8 cellular contexts compared by ENCODE assay signal in genomic region chr15:75646944-75647364, GRCh38. TPM values are rescaled to one million over a fixed set of nuclear protein-coding genes. Genes with fewer than 3 reads are reported as not detected.
A peak's percentile ranks its signal among the peaks of the same experiment; 100 is the strongest.
DNase-seq lines count a peak whose midpoint lies in the region; ATAC-seq and TF ChIP-seq lines count a peak whose summit lies in the region.

No MANE protein-coding gene starts in this region.

- in situ Hi-C loops in GM23248 (cut with MboI): no loop called here

- peak overlapping the region; percentile 76 for H3K4me3 Mint-ChIP-seq in activated CD8-positive, alpha-beta memory T cell treated with anti-CD3 and anti-CD28 coated beads, Interleukin-2, amount 10 ng/mL, durations not matched to agents 7 days and 5 days

- TF ChIP-seq POLR2A in heart left ventricle (IDR thresholded peaks at IDR 0.05): no peak

- H3K9me3 ChIP-seq in GM23248 (ENCODE audit: low read depth) (no peaks in the 10 kb centered on the region), heart left ventricle (no peaks in the 10 kb centered on the region)

- H3K36me3 Mint-ChIP-seq in activated CD8-positive, alpha-beta memory T cell treated with anti-CD3 and anti-CD28 coated beads, Interleukin-2, amount 10 ng/mL, durations not matched to agents 7 days and 5 days: no peaks in the 10 kb centered on the region

- peaks cover 28% of the 10 kb centered on the region for H3K4me1 Mint-ChIP-seq in activated CD8-positive, alpha-beta memory T cell treated with anti-CD3 and anti-CD28 coated beads, Interleukin-2, amount 10 ng/mL, durations not matched to agents 7 days and 5 days

- no peak for DNase-seq in GM23248
- no peak for DNase-seq in activated CD8-positive, alpha-beta memory T cell treated with anti-CD3 and anti-CD28 coated beads, Interleukin-2, amount 10 ng/mL, durations not matched to agents 7 days and 5 days
- peak in 3 of 5 donors; percentile 58 to 80 (median 66) for DNase-seq in heart left ventricle
- no peak for DNase-seq in retinal pigment epithelial cell (ENCODE audit: low read depth)
- no peak for DNase-seq in cerebellar nuclear complex (lab: John Stamatoyannopoulos, UW)
- DNase-seq in COLO829 (ENCODE audit: low spot score): no peak

- peak overlapping the region; percentile 85 for H3K4me3 ChIP-seq in GM23248
- H3K4me3 ChIP-seq in heart left ventricle: peak overlapping the region; percentile 63 to 97 (median 86)
- peak overlapping the region; percentile 89 for H3K4me3 ChIP-seq in retinal pigment epithelial cell (ENCODE audit: low read length)

- no peaks in the 10 kb centered on the region for H4K20me1 ChIP-seq in GM23248 (ENCODE audit: insufficient read depth)

- H3K4me1 ChIP-seq in GM23248 (ENCODE audit: insufficient read depth) (peaks cover 35% of the 10 kb centered on the region), heart left ventricle (peaks cover 8 to 52% (median 45%) of the 10 kb centered on the region in 12 donors)

- no peaks in the 10 kb centered on the region for H3K27me3 ChIP-seq in GM23248 (replicated peaks; ENCODE audit: insufficient read depth)
- H3K27me3 ChIP-seq in heart left ventricle: no peaks in the 10 kb centered on the region

- H3K4me2 ChIP-seq in GM23248 (ENCODE audit: unreplicated experiment): peak overlapping the region; percentile 89

- H3K9me2 ChIP-seq in GM23248 (ENCODE audit: insufficient read depth): no peaks in the 10 kb centered on the region

- 1 to 2% methylated on average over 15 to 26 of the region's 26 CpGs for WGBS in GM23248 (ENCODE audit: low coverage in 1 of 2, low lambda C conversion rate in 2 of 2, missing lambda C conversion rate in 2 of 2), 2 experiments
- 0 to 1% (median 1%) methylated on average over 22 to 26 of the region's 26 CpGs for WGBS in heart left ventricle, 4 donors

- CTCF ChIA-PET in activated CD8-positive, alpha-beta memory T cell treated with anti-CD3 and anti-CD28 coated beads, Interleukin-2, amount 10 ng/mL, durations not matched to agents 7 days and 5 days (lab: Charles Lee): interaction anchor here (0.9 to 2.6 kb wide), 13 partner anchors 9 to 279 kb away, joined by 3 to 14 read pairs (median 6); partner anchors contain the start of gene MAN2C1

- no peaks in the 10 kb centered on the region for H3K9me3 Mint-ChIP-seq in activated CD8-positive, alpha-beta memory T cell treated with anti-CD3 and anti-CD28 coated beads, Interleukin-2, amount 10 ng/mL, durations not matched to agents 7 days and 5 days (ENCODE audit: low read depth)

- peak overlapping the region; percentile 63 for H3K27ac ChIP-seq in 22Rv1
- peak overlapping the region; percentile 93 for H3K27ac ChIP-seq in GM23248
- peak overlapping the region; percentile 83 to 99 (median 96) for H3K27ac ChIP-seq in heart left ventricle

- peaks cover 16% of the 10 kb centered on the region; the same call in 1 of the 2 replicates for H3F3A ChIP-seq in GM23248 (ENCODE audit: insufficient read depth)

- no peaks in the 10 kb centered on the region for H3K36me3 ChIP-seq in GM23248 (ENCODE audit: low read depth)
- H3K36me3 ChIP-seq in heart left ventricle: peaks cover 0 to 16% (median 0%) of the 10 kb centered on the region in 9 donors

- peak overlapping the region; percentile 63 for H2AFZ ChIP-seq in GM23248

- peaks cover 19% of the 10 kb centered on the region for H3K27me3 Mint-ChIP-seq in activated CD8-positive, alpha-beta memory T cell treated with anti-CD3 and anti-CD28 coated beads, Interleukin-2, amount 10 ng/mL, durations not matched to agents 7 days and 5 days

- H3K27ac Mint-ChIP-seq in activated CD8-positive, alpha-beta memory T cell treated with anti-CD3 and anti-CD28 coated beads, Interleukin-2, amount 10 ng/mL, durations not matched to agents 7 days and 5 days: no peak overlapping the region

- no peak for ATAC-seq in activated CD8-positive, alpha-beta memory T cell treated with anti-CD3 and anti-CD28 coated beads, Interleukin-2, amount 10 ng/mL, durations not matched to agents 7 days and 5 days
- peak; percentile 11 to 35 (median 25) for ATAC-seq in heart left ventricle
- ATAC-seq in GM19463 (IDR thresholded peaks at IDR 0.05; ENCODE audit: unreplicated experiment): no peak

- TF ChIP-seq CTCF in 22Rv1 (IDR thresholded peaks at IDR 0.05) (no peak), heart left ventricle (IDR thresholded peaks at IDR 0.05) (no peak), retinal pigment epithelial cell (conservative IDR thresholded peaks at IDR 0.05; ENCODE audit: low read depth, low read length) (no peak)

- intact Hi-C loops in heart left ventricle (cut with DNase I): loop anchor here in 5 of 10 donors (2.0 to 10.0 kb wide), 5 partner anchors 20 to 282 kb away; partner anchors contain the start of genes SIN3A (in 2 of the 5) and MAN2C1 (in 1 of the 5)

- peaks cover 61% of the 10 kb centered on the region for H3K79me2 ChIP-seq in GM23248 (ENCODE audit: insufficient read depth)

- peak overlapping the region; percentile 96 for H3K9ac ChIP-seq in GM23248

RNA-seq across cellular contexts. Expression of gene SNX33, which starts 0.8 kb away (rescaled TPM):
- 22.9 and 28.7 TPM in 2 replicates for total RNA-seq in GM23248 (2014; rRNA removed; shearing (Covaris generic))
- polyA plus RNA-seq in GM23248 (2016; fragmentation: Nextera tagmentation; extraction: Ambion mirVana) (13.0 and 13.1 TPM in 2 replicates), heart left ventricle (1 to 10 TPM; 7.7 to 9.2 TPM)
- 1 to 10 TPM; 1.4 to 3.5 TPM for total RNA-seq in activated CD8-positive, alpha-beta memory T cell treated with anti-CD3 and anti-CD28 coated beads, Interleukin-2, amount 10 ng/mL, durations not matched to agents 7 days and 5 days
- total RNA-seq in heart left ventricle: 10 to 100 TPM in 6 of 9 donors, 1 to 10 TPM in 3; 8.3 to 20.9 (median 11.6) TPM

RNA-seq across cellular contexts. Expression of gene IMP3, which starts 6.9 kb away (rescaled TPM):
- 138 and 154 TPM in 2 replicates for total RNA-seq in GM23248 (2014; rRNA removed; shearing (Covaris generic))
- 103 and 105 TPM in 2 replicates for polyA plus RNA-seq in GM23248 (2016; fragmentation: Nextera tagmentation; extraction: Ambion mirVana)
- total RNA-seq in activated CD8-positive, alpha-beta memory T cell treated with anti-CD3 and anti-CD28 coated beads, Interleukin-2, amount 10 ng/mL, durations not matched to agents 7 days and 5 days: 100 to 1,000 TPM in 1 of 2 experiments, 10 to 100 TPM in 1; 84.0 to 109 TPM
- total RNA-seq in heart left ventricle: 100 to 1,000 TPM in 2 of 9 donors, 10 to 100 TPM in 7; 37.1 to 151 (median 44.5) TPM
- polyA plus RNA-seq in heart left ventricle: 10 to 100 TPM; 38.4 to 88.1 TPM

RNA-seq across cellular contexts. Expression of gene SNUPN, which starts 21.4 kb away (rescaled TPM):
- 31.9 and 33.5 TPM in 2 replicates for total RNA-seq in GM23248 (2014; rRNA removed; shearing (Covaris generic))
- 38.0 and 41.5 TPM in 2 replicates for polyA plus RNA-seq in GM23248 (2016; fragmentation: Nextera tagmentation; extraction: Ambion mirVana)
- total RNA-seq in activated CD8-positive, alpha-beta memory T cell treated with anti-CD3 and anti-CD28 coated beads, Interleukin-2, amount 10 ng/mL, durations not matched to agents 7 days and 5 days: 10 to 100 TPM; 25.8 to 27.3 TPM
- 10 to 100 TPM; 13.2 to 21.6 (median 14.5) TPM for total RNA-seq in heart left ventricle
- polyA plus RNA-seq in heart left ventricle: 10 to 100 TPM; 14.1 to 15.5 TPM

Comparison
In these comparisons a context has a peak if more than half of its experiments do, and no peak if none do; other contexts are left out.
1. DNase-seq: peak in heart left ventricle (3 of 5); none in GM23248 (single experiment), activated CD8-positive, alpha-beta memory T cell treated with anti-CD3 and anti-CD28 coated beads, Interleukin-2, amount 10 ng/mL, durations not matched to agents 7 days and 5 days (single experiment), retinal pigment epithelial cell (single experiment), cerebellar nuclear complex (0 of 2) and COLO829 (single experiment).
2. ATAC-seq: peak in heart left ventricle (4 of 4); none in activated CD8-positive, alpha-beta memory T cell treated with anti-CD3 and anti-CD28 coated beads, Interleukin-2, amount 10 ng/mL, durations not matched to agents 7 days and 5 days (single experiment) and GM19463 (single experiment).
3. Peak in every context shown above with its lines, with median percentiles within 50 percentile points of each other: H3K27ac ChIP-seq and H3K4me3 ChIP-seq.